18 cellular contexts compared by ENCODE assay signal in the genomic region with DNA sequence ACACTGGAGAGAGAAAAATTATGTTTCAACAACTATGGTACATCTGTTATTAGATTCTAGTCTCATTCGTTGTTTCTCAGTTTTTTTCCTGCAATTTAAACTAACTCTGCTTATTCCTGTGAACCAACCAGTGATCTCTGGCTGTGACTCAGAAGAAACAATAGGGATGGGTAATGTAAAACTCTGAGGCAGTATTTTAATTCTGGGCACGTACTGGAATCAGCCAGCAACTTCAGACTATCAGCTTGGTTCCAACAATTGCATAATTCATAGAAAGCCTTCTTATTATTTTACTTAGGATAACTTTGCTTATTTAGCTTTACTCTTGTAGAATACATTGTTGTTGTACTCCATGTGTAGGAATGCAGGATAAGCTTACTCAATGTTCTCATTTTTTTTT. TPM values are rescaled to one million over a fixed set of nuclear protein-coding genes. Genes with fewer than 3 reads are reported as not detected.
DNase-seq lines count a peak whose midpoint lies in the region; ATAC-seq, FAIRE-seq and TF ChIP-seq lines count a peak whose summit lies in the region.
"Had no signal": no experiment of that assay in that cellular context is flagged by ENCODE, and none has a peak within 500 bp of the region (broad histone marks: within the 10 kb centered on the region; RNA-seq: fewer than 3 reads in every experiment).

No MANE protein-coding gene starts in this region.

- H3K27me3 ChIP-seq in bronchial epithelial cell (ENCODE audit: control insufficient read depth, insufficient read depth, low read length), result no peaks in the 10 kb centered on the region
- H3K27me3 ChIP-seq: tibial nerve had no signal

- TF ChIP-seq CTCF in A549 (IDR thresholded peaks at IDR 0.05) (no peak), bronchial epithelial cell (IDR thresholded peaks at IDR 0.05; ENCODE audit: insufficient read depth, low read length, severe bottlenecking) (no peak), GM20000 (IDR thresholded peaks at IDR 0.05; ENCODE audit: extremely low read depth, missing control alignments) (no peak)

- TF ChIP-seq RAD21 in A549 (conservative IDR thresholded peaks at IDR 0.05 in 1 of 2, IDR thresholded peaks at IDR 0.05 in 1 of 2), result no peak

- H3K4me3 ChIP-seq in A549 (no peak overlapping the region), bronchial epithelial cell (ENCODE audit: low read depth, low read length) (no peak overlapping the region)
- H3K4me3 ChIP-seq: tibial nerve had no signal

- TF ChIP-seq POLR2A in A549 (IDR thresholded peaks at IDR 0.05; ENCODE audit: low read length), result no peak

- peak overlapping the region in 1 of 2 experiments; percentile 65; a peak in 2 of 6 replicates for H3K27ac ChIP-seq in A549
- H3K27ac ChIP-seq: tibial nerve had no signal

- peak in 1 of 2 experiments; percentile 63; a peak in 2 of 6 replicates for ATAC-seq in A549
- ATAC-seq: HCT116, left cardiac atrium had no signal

- H3K4me1 ChIP-seq in A549, result peaks cover 28% of the 10 kb centered on the region

- no peaks in the 10 kb centered on the region for H3K9me3 ChIP-seq in A549
- H3K9me3 ChIP-seq: tibial nerve had no signal

- POLR2A ChIA-PET in A549 (lab: Yijun Ruan, JAX), result no interaction called here

- no peaks in the 10 kb centered on the region for H3K36me3 ChIP-seq in bronchial epithelial cell (ENCODE audit: control insufficient read depth, insufficient read depth, low read length)
- H3K36me3 ChIP-seq: tibial nerve had no signal

- DNase-seq in A549 (ENCODE audit: low read depth in 1 of 2, low spot score in 1 of 2) (no peak), HCEC 1CT (peak; percentile 74), bronchial epithelial cell (ENCODE audit: low read depth) (peak; percentile 64), kidney tubule cell (ENCODE audit: low spot score) (peak; percentile 71), NCI-H187 treated with DMSO at 0.1 percent for 48 hours (lab: John Stamatoyannopoulos, UW) (no peak), AML-193 (lab: John Stamatoyannopoulos, UW) (no peak), GM20000 (ENCODE audit: low spot score) (no peak), HuH-7.5 (ENCODE audit: low spot score) (no peak)
- DNase-seq: ACHN; activated CD4-positive, alpha-beta memory T cell treated with anti-CD3 and anti-CD28 coated beads, Interleukin-2, amount 10 ng/mL, durations not matched to agents 7 days and 5 days; activated naive CD4-positive, alpha-beta T cell; left cardiac atrium; NCI-H1417 treated with DMSO at 0.1 percent for 48 hours; NCI-H524 treated with DMSO at 0.1 percent for 48 hours; Right ventricle myocardium superior had no signal

- H3K4me2 ChIP-seq in A549, result peak overlapping the region; percentile 57

- no peak for TF ChIP-seq EP300 in A549 (IDR thresholded peaks at IDR 0.05)

- FAIRE-seq in A549 (lab: Jason Lieb, UNC) (no peak), bronchial epithelial cell (lab: Jason Lieb, UNC) (no peak)
- FAIRE-seq: TTC549 had no signal

- CTCF ChIA-PET in A549 (lab: Yijun Ruan, JAX), result interaction anchor here (0.8 kb wide), 1 partner anchor 40 kb away, joined by 3 read pairs; no protein-coding TSS in a partner anchor

- WGBS in A549 (ENCODE audit: missing lambda C conversion rate), result 18% methylated on average over 2 of the region's 2 CpGs

TF ChIP-seq in A549, 52 proteins besides CTCF, POLR2A, EP300 and RAD21:
- TF ChIP-seq, protein P1, sequence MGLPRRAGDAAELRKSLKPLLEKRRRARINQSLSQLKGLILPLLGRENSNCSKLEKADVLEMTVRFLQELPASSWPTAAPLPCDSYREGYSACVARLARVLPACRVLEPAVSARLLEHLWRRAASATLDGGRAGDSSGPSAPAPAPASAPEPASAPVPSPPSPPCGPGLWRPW (IDR thresholded peaks at IDR 0.05), result no peak
- no peak for TF ChIP-seq FOXS1 (CRISPR knock-in tag; IDR thresholded peaks at IDR 0.05)
- TF ChIP-seq, protein P2, sequence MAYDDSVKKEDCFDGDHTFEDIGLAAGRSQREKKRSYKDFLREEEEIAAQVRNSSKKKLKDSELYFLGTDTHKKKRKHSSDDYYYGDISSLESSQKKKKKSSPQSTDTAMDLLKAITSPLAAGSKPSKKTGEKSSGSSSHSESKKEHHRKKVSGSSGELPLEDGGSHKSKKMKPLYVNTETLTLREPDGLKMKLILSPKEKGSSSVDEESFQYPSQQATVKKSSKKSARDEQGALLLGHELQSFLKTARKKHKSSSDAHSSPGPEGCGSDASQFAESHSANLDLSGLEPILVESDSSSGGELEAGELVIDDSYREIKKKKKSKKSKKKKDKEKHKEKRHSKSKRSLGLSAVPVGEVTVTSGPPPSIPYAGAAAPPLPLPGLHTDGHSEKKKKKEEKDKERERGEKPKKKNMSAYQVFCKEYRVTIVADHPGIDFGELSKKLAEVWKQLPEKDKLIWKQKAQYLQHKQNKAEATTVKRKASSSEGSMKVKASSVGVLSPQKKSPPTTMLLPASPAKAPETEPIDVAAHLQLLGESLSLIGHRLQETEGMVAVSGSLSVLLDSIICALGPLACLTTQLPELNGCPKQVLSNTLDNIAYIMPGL (CRISPR knock-in tag; IDR thresholded peaks at IDR 0.05; ENCODE audit: borderline replicate concordance), result no peak
- TF ChIP-seq USF2 (IDR thresholded peaks at IDR 0.05), result no peak
- TF ChIP-seq EHMT2 (IDR thresholded peaks at IDR 0.05; ENCODE audit: low read depth), result no peak
- no peak for TF ChIP-seq RFX5 (IDR thresholded peaks at IDR 0.05)
- no peak for TF ChIP-seq ATOH8 (CRISPR knock-in tag; IDR thresholded peaks at IDR 0.05; ENCODE audit: low read depth)
- TF ChIP-seq FOSB (CRISPR knock-in tag; IDR thresholded peaks at IDR 0.05), result no peak

RNA-seq across cellular contexts. Expression of gene MLLT3, which starts 28.7 kb away (rescaled TPM):
- polyA plus RNA-seq in A549 (2011; rRNA removed) (47.6 and 50.8 TPM in 2 replicates), A549 (2017; fragmentation: RNase III; extraction: RNeasy Plus Mini Kit Qiagen cat#74134 plus additional on column Dnase treatment) (13.0 to 15.3 TPM (median 14.3 TPM) in 3 replicates)
- 9.0 and 10.1 TPM in 2 replicates for polyA plus RNA-seq in A549 (2012; cell fraction: cytosol; rRNA removed)
- polyA plus RNA-seq in A549 (2012; cell fraction: nucleus; rRNA removed), result 3.3 and 3.6 TPM in 2 replicates
- polyA minus RNA-seq in A549 (2011; rRNA and poly(A)+ RNA removed), result 23.0 and 23.6 TPM in 2 replicates
- 15.8 and 30.1 TPM in 2 replicates for total RNA-seq in bronchial epithelial cell

Comparison
In these comparisons a context has a peak if more than half of its experiments do, and no peak if none do; other contexts are left out.
1. DNase-seq: peak in HCEC 1CT (single experiment), bronchial epithelial cell (single experiment) and kidney tubule cell (single experiment); none in A549 (0 of 2), NCI-H187 treated with DMSO at 0.1 percent for 48 hours (single experiment), AML-193 (0 of 2), GM20000 (single experiment) and HuH-7.5 (single experiment).